In the genomic region with DNA sequence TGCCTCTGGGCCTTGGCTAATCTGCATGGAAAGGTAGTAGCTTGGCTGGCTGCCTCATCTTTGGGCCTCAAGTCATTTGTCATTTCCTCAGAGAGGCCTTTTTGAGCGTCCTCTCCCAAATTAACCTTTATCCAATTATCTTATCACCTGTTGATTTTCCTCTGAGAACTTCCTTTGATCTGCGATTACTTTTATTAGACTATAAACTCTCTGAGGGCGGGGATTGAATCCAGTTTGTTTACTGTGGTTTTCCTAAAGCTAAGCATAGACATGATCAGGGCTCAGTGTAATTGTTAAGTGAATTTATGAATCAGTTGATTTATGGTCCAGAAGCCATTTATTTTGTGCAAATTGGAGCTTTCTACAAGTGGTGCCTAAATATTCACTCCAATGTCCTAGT, we compare ENCODE assay signal across 15 cellular contexts. TPM values are rescaled to one million over a fixed set of nuclear protein-coding genes. Genes with fewer than 3 reads are reported as not detected.
A peak's percentile ranks its signal among the peaks of the same experiment; 100 is the strongest.
DNase-seq lines count a peak whose midpoint lies in the region; ATAC-seq and TF ChIP-seq lines count a peak whose summit lies in the region.
"Had no signal": no experiment of that assay in that cellular context is flagged by ENCODE, and none has a peak within 500 bp of the region (broad histone marks: within the 10 kb centered on the region; RNA-seq: fewer than 3 reads in every experiment).

No MANE protein-coding gene starts in this region.

- no peak overlapping the region for H2BK5ac ChIP-seq in mesendoderm (ENCODE audit: low read length)

- H3K18ac ChIP-seq in mesendoderm (ENCODE audit: low read length): no peak overlapping the region

- H3K9ac ChIP-seq in mesendoderm (ENCODE audit: low read length): no peak overlapping the region

- H3K36me3 Mint-ChIP-seq in natural killer cell: peaks cover 13% of the 10 kb centered on the region
- peaks cover 26% of the 10 kb centered on the region for H3K36me3 Mint-ChIP-seq in natural killer cell treated with Interleukin-12 subunit alpha and Interleukin-12 subunit beta and Interleukin-15 and Interleukin-18, amount 100 ng/mL, for 72 hours

- no peak for TF ChIP-seq EP300 in gastroesophageal sphincter (IDR thresholded peaks at IDR 0.05)

- H3K4me3 ChIP-seq in mesendoderm (ENCODE audit: low read length) (no peak overlapping the region), gastroesophageal sphincter (no peak overlapping the region)
- H3K4me3 ChIP-seq: A549, GM23338 had no signal

- H3K23ac ChIP-seq in mesendoderm (ENCODE audit: low read length): no peak overlapping the region

- H3K36me3 ChIP-seq in mesendoderm (ENCODE audit: control insufficient read depth, insufficient read depth, low read length): no peaks in the 10 kb centered on the region
- H3K36me3 ChIP-seq in gastroesophageal sphincter: peaks cover 0 to 57% of the 10 kb centered on the region in 2 donors

- DNase-seq in natural killer cell: no peak
- DNase-seq in natural killer cell treated with Interleukin-12 subunit alpha and Interleukin-12 subunit beta and Interleukin-15 and Interleukin-18, amount 100 ng/mL, for 72 hours (ENCODE audit: low spot score): no peak
- peak; percentile 40 for DNase-seq in M059J (ENCODE audit: low read depth)
- peak; percentile 27 for DNase-seq in mesendoderm
- DNase-seq: CD8-positive, alpha-beta T cell; COR-L47; DND-41; GDM1; H9 had no signal

- H3K27me3 Mint-ChIP-seq in natural killer cell (ENCODE audit: low read depth in 2 of 2): no peaks in the 10 kb centered on the region
- H3K27me3 Mint-ChIP-seq in natural killer cell treated with Interleukin-12 subunit alpha and Interleukin-12 subunit beta and Interleukin-15 and Interleukin-18, amount 100 ng/mL, for 72 hours: no peaks in the 10 kb centered on the region

- H3K27me3 ChIP-seq in mesendoderm (ENCODE audit: insufficient read depth, low read length, poor library complexity): no peaks in the 10 kb centered on the region
- H3K27me3 ChIP-seq in gastroesophageal sphincter: no peaks in the 10 kb centered on the region

- no peak overlapping the region for H3K4me2 ChIP-seq in mesendoderm (ENCODE audit: low read length)
- H3K4me2 ChIP-seq: A549, GM23338 had no signal

- H3K4ac ChIP-seq in mesendoderm (ENCODE audit: low read depth, low read length): no peak overlapping the region

- H3K27ac ChIP-seq in mesendoderm (ENCODE audit: low read depth, low read length): no peak overlapping the region
- H3K27ac ChIP-seq in gastroesophageal sphincter: no peak overlapping the region
- H3K27ac ChIP-seq: A549 had no signal

- TF ChIP-seq CTCF in natural killer cell (IDR thresholded peaks at IDR 0.05): no peak
- TF ChIP-seq CTCF in gastroesophageal sphincter (IDR thresholded peaks at IDR 0.05): no peak

- no peak overlapping the region for H4K5ac ChIP-seq in mesendoderm (ENCODE audit: low read length)

- H3K9me3 Mint-ChIP-seq in natural killer cell: no peaks in the 10 kb centered on the region
- H3K9me3 Mint-ChIP-seq in natural killer cell treated with Interleukin-12 subunit alpha and Interleukin-12 subunit beta and Interleukin-15 and Interleukin-18, amount 100 ng/mL, for 72 hours: no peaks in the 10 kb centered on the region
- H3K9me3 Mint-ChIP-seq: CD14-positive monocyte; CD8-positive, alpha-beta T cell; GM23338; H9 had no signal

- no CpG with 5 or more reads among the region's 3 CpGs for WGBS in mesendoderm (ENCODE audit: extremely low coverage, insufficient coverage, low lambda C conversion rate)
- WGBS in gastroesophageal sphincter (ENCODE audit: low coverage in 1 of 2), 2 donors: 79 to 82% methylated on average over 3 of the region's 3 CpGs

- H3K27ac Mint-ChIP-seq in natural killer cell: peak overlapping the region; percentile 37 to 80
- peak overlapping the region in 1 of 2 donors; percentile 33 for H3K27ac Mint-ChIP-seq in natural killer cell treated with Interleukin-12 subunit alpha and Interleukin-12 subunit beta and Interleukin-15 and Interleukin-18, amount 100 ng/mL, for 72 hours
- H3K27ac Mint-ChIP-seq: CD8-positive, alpha-beta T cell; GM23338; H9 had no signal

- H3K79me1 ChIP-seq in mesendoderm (ENCODE audit: low read length): peaks cover 11% of the 10 kb centered on the region

- no peak overlapping the region for H2BK15ac ChIP-seq in mesendoderm (replicated peaks; ENCODE audit: low read depth)

- H4K8ac ChIP-seq in mesendoderm (ENCODE audit: low read depth, low read length): no peak overlapping the region

- ATAC-seq in natural killer cell: no peak
- ATAC-seq in natural killer cell treated with Interleukin-12 subunit alpha and Interleukin-12 subunit beta and Interleukin-15 and Interleukin-18, amount 100 ng/mL, for 72 hours: no peak
- no peak for ATAC-seq in HG02610 (IDR thresholded peaks at IDR 0.05; ENCODE audit: unreplicated experiment)
- ATAC-seq in gastroesophageal sphincter: no peak
- ATAC-seq: A549; CD8-positive, alpha-beta T cell; GM23338; HepG2 had no signal

- peaks cover 59% of the 10 kb centered on the region for H3K79me2 ChIP-seq in mesendoderm (ENCODE audit: control insufficient read depth, insufficient read depth, low read length)

- H2AK5ac ChIP-seq in mesendoderm (ENCODE audit: low read length): no peak overlapping the region

- H3K4me1 Mint-ChIP-seq in natural killer cell: peaks cover 65 to 78% of the 10 kb centered on the region in 2 donors
- peaks cover 51 to 60% of the 10 kb centered on the region in 2 donors for H3K4me1 Mint-ChIP-seq in natural killer cell treated with Interleukin-12 subunit alpha and Interleukin-12 subunit beta and Interleukin-15 and Interleukin-18, amount 100 ng/mL, for 72 hours (ENCODE audit: low read depth in 2 of 2)
- H3K4me1 Mint-ChIP-seq: H9 had no signal

- peak overlapping the region; percentile 29 for H3K4me3 Mint-ChIP-seq in natural killer cell
- no peak overlapping the region for H3K4me3 Mint-ChIP-seq in natural killer cell treated with Interleukin-12 subunit alpha and Interleukin-12 subunit beta and Interleukin-15 and Interleukin-18, amount 100 ng/mL, for 72 hours
- H3K4me3 Mint-ChIP-seq: CD14-positive monocyte; CD8-positive, alpha-beta T cell; GM23338; H9 had no signal

- no peak overlapping the region for H2BK120ac ChIP-seq in mesendoderm (ENCODE audit: low read depth, low read length)

- H3K4me1 ChIP-seq in mesendoderm (ENCODE audit: control insufficient read depth, low read depth, low read length): no peaks in the 10 kb centered on the region
- H3K4me1 ChIP-seq in gastroesophageal sphincter: peaks cover 0 to 29% (median 14%) of the 10 kb centered on the region in 3 donors

- intact Hi-C loops in natural killer cell (cut with micrococcal nuclease): no loop called here

- no peaks in the 10 kb centered on the region for H3K9me3 ChIP-seq in gastroesophageal sphincter
- H3K9me3 ChIP-seq: A549 had no signal

- no peak overlapping the region for H3K56ac ChIP-seq in mesendoderm (ENCODE audit: low read length)

- TF ChIP-seq POLR2A in gastroesophageal sphincter (IDR thresholded peaks at IDR 0.05): no peak

RNA-seq across cellular contexts. Expression of gene RPE, which starts 7.5 kb away (rescaled TPM):
- total RNA-seq in natural killer cell: 10 to 100 TPM; 36.2 to 57.4 (median 52.4) TPM
- 10 to 100 TPM; 49.4 to 70.9 TPM for total RNA-seq in natural killer cell treated with Interleukin-12 subunit alpha and Interleukin-12 subunit beta and Interleukin-15 and Interleukin-18, amount 100 ng/mL, for 72 hours
- total RNA-seq in M059J (2014; rRNA removed; shearing (Covaris generic)): 79.5 and 114 TPM in 2 replicates
- polyA plus RNA-seq in mesendoderm (2013, experiment 1 of 2): 36.5 TPM
- polyA plus RNA-seq in mesendoderm (2013, experiment 2 of 2): 35.9 TPM
- 10 to 100 TPM; 49.0 to 63.6 (median 49.7) TPM for total RNA-seq in gastroesophageal sphincter

Comparison
In these comparisons a context has a peak if more than half of its experiments do, and no peak if none do; other contexts are left out.
1. DNase-seq: peak in M059J (single experiment) and mesendoderm (single experiment); none in natural killer cell (single experiment) and natural killer cell treated with Interleukin-12 subunit alpha and Interleukin-12 subunit beta and Interleukin-15 and Interleukin-18, amount 100 ng/mL, for 72 hours (single experiment).